Comparison of ENCODE assay signal across 8 cellular contexts in the genomic region with DNA sequence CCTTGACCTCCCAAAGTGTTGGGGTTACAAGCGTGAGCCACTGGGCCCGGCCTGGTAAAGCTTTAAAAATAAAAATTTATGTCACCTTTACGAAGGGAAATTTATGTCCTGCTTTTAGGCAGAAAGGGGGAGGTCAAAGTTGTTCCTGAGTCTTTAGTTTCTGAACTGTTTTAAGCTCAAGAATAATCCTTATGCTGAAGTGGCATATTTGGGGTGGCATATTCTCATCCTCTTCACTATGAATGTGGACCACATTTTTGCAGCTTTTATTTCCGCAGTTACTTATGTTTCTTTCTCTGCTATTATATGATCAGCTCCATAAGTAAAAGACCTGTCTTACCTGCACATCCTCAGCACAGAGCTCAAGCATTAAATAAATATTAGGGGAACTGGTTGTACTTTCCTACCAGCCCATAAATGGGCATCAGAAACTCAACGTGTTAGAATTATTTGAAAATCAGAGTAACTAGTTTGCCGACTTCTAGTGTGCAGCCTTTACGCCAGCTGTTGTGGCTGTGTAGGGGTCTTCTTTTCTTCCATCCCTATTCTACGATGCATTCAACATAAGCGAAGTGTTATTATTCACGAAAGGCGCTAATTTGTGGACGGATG. TPM values are rescaled to one million over a fixed set of nuclear protein-coding genes. Genes with fewer than 3 reads are reported as not detected.
DNase-seq lines count a peak whose midpoint lies in the region; ATAC-seq and TF ChIP-seq lines count a peak whose summit lies in the region.

No MANE protein-coding gene starts in this region.

- H3K27me3 ChIP-seq in liver (ENCODE audit: control insufficient read depth in 4 of 4, insufficient read depth in 4 of 4, low read length in 3 of 4) (no peaks in the 10 kb centered on the region), suprapubic skin (no peaks in the 10 kb centered on the region)

- TF ChIP-seq POLR2A in suprapubic skin (IDR thresholded peaks at IDR 0.05) = no peak

- H3K4me1 Mint-ChIP-seq in activated CD8-positive, alpha-beta memory T cell treated with anti-CD3 and anti-CD28 coated beads, Interleukin-2, amount 10 ng/mL, durations not matched to agents 7 days and 5 days = peaks cover 17% of the 10 kb centered on the region
- peaks cover 16% of the 10 kb centered on the region for H3K4me1 Mint-ChIP-seq in activated T-helper 2 cell treated with anti-CD3 and anti-CD28 coated beads, Interferon-gamma antibody, Interleukin-2, Interleukin-4, amounts not matched to agents 10 μg/mL and 5 μg/mL and 100 μg/mL, durations not matched to agents 14 hours and 24 hours and 36 hours (ENCODE audit: low read depth)

- no peaks in the 10 kb centered on the region for H3K36me3 ChIP-seq in liver (ENCODE audit: control insufficient read depth in 4 of 4, insufficient read depth in 3 of 4, low read depth in 1 of 4, low read length in 3 of 4)
- H3K36me3 ChIP-seq in suprapubic skin = no peaks in the 10 kb centered on the region

- H3K27me3 Mint-ChIP-seq in activated CD8-positive, alpha-beta memory T cell treated with anti-CD3 and anti-CD28 coated beads, Interleukin-2, amount 10 ng/mL, durations not matched to agents 7 days and 5 days = no peaks in the 10 kb centered on the region
- H3K27me3 Mint-ChIP-seq in activated T-helper 2 cell treated with anti-CD3 and anti-CD28 coated beads, Interferon-gamma antibody, Interleukin-2, Interleukin-4, amounts not matched to agents 10 μg/mL and 5 μg/mL and 100 μg/mL, durations not matched to agents 14 hours and 24 hours and 36 hours (ENCODE audit: low read depth) = peaks cover 36% of the 10 kb centered on the region

- no peak for ATAC-seq in activated CD8-positive, alpha-beta memory T cell treated with anti-CD3 and anti-CD28 coated beads, Interleukin-2, amount 10 ng/mL, durations not matched to agents 7 days and 5 days
- ATAC-seq in GM21723 (IDR thresholded peaks at IDR 0.05; ENCODE audit: unreplicated experiment) = no peak

- H3K36me3 Mint-ChIP-seq in activated CD8-positive, alpha-beta memory T cell treated with anti-CD3 and anti-CD28 coated beads, Interleukin-2, amount 10 ng/mL, durations not matched to agents 7 days and 5 days = peaks cover 6% of the 10 kb centered on the region
- peaks cover 5% of the 10 kb centered on the region for H3K36me3 Mint-ChIP-seq in activated T-helper 2 cell treated with anti-CD3 and anti-CD28 coated beads, Interferon-gamma antibody, Interleukin-2, Interleukin-4, amounts not matched to agents 10 μg/mL and 5 μg/mL and 100 μg/mL, durations not matched to agents 14 hours and 24 hours and 36 hours (ENCODE audit: low read depth)

- intact Hi-C loops in activated T-helper 2 cell treated with anti-CD3 and anti-CD28 coated beads, Interferon-gamma antibody, Interleukin-2, Interleukin-4, amounts not matched to agents 10 μg/mL and 5 μg/mL and 100 μg/mL, durations not matched to agents 14 hours and 24 hours and 36 hours (cut with micrococcal nuclease) = no loop called here

- H3K9me3 Mint-ChIP-seq in activated CD8-positive, alpha-beta memory T cell treated with anti-CD3 and anti-CD28 coated beads, Interleukin-2, amount 10 ng/mL, durations not matched to agents 7 days and 5 days (ENCODE audit: low read depth) = no peaks in the 10 kb centered on the region
- H3K9me3 Mint-ChIP-seq in activated T-helper 2 cell treated with anti-CD3 and anti-CD28 coated beads, Interferon-gamma antibody, Interleukin-2, Interleukin-4, amounts not matched to agents 10 μg/mL and 5 μg/mL and 100 μg/mL, durations not matched to agents 14 hours and 24 hours and 36 hours = no peaks in the 10 kb centered on the region

- DNase-seq in activated CD8-positive, alpha-beta memory T cell treated with anti-CD3 and anti-CD28 coated beads, Interleukin-2, amount 10 ng/mL, durations not matched to agents 7 days and 5 days = no peak
- DNase-seq in activated CD8-positive, alpha-beta memory T cell treated with anti-CD3 and anti-CD28 coated beads, Interleukin-2, amount 50 U/mL, for 4 hours = no peak
- no peak for DNase-seq in activated T-helper 2 cell treated with anti-CD3 and anti-CD28 coated beads, Interferon-gamma antibody, Interleukin-2, Interleukin-4, amounts not matched to agents 10 μg/mL and 5 μg/mL and 100 μg/mL, durations not matched to agents 14 hours and 24 hours and 36 hours (ENCODE audit: low spot score)
- DNase-seq in suprapubic skin (ENCODE audit: low spot score in 2 of 2) (no peak), NCI-H446 treated with DMSO at 0.1 percent for 48 hours (lab: John Stamatoyannopoulos, UW) (no peak), HuH-7 (ENCODE audit: low spot score) (no peak)

- no peak for TF ChIP-seq EP300 in suprapubic skin (IDR thresholded peaks at IDR 0.05)

- peaks cover 9 to 25% (median 11%) of the 10 kb centered on the region in 4 donors for H3K4me1 ChIP-seq in liver (ENCODE audit: control insufficient read depth in 4 of 4, insufficient read depth in 4 of 4, low read length in 3 of 4)
- H3K4me1 ChIP-seq in suprapubic skin = peaks cover 8% of the 10 kb centered on the region

- H3K4me3 ChIP-seq in liver (ENCODE audit: low read depth in 1 of 3, low read length in 3 of 3) = peak overlapping the region in 1 of 3 donors; percentile 96
- peak overlapping the region; percentile 80 for H3K4me3 ChIP-seq in suprapubic skin

- no peaks in the 10 kb centered on the region for H3K9me3 ChIP-seq in liver (ENCODE audit: control insufficient read depth in 4 of 4, low read length in 3 of 4)
- no peaks in the 10 kb centered on the region for H3K9me3 ChIP-seq in suprapubic skin

- TF ChIP-seq RAD21 in liver (IDR thresholded peaks at IDR 0.05) = no peak

- peak overlapping the region; percentile 18 for H3K27ac Mint-ChIP-seq in activated CD8-positive, alpha-beta memory T cell treated with anti-CD3 and anti-CD28 coated beads, Interleukin-2, amount 10 ng/mL, durations not matched to agents 7 days and 5 days
- H3K27ac Mint-ChIP-seq in activated T-helper 2 cell treated with anti-CD3 and anti-CD28 coated beads, Interferon-gamma antibody, Interleukin-2, Interleukin-4, amounts not matched to agents 10 μg/mL and 5 μg/mL and 100 μg/mL, durations not matched to agents 14 hours and 24 hours and 36 hours = no peak overlapping the region

- H3K9ac ChIP-seq in liver (ENCODE audit: low read depth in 1 of 2, low read length in 2 of 2) = peak overlapping the region in 1 of 2 donors; percentile 8

- peak overlapping the region; percentile 82 for H3K4me3 Mint-ChIP-seq in activated CD8-positive, alpha-beta memory T cell treated with anti-CD3 and anti-CD28 coated beads, Interleukin-2, amount 10 ng/mL, durations not matched to agents 7 days and 5 days
- peak overlapping the region; percentile 58 for H3K4me3 Mint-ChIP-seq in activated T-helper 2 cell treated with anti-CD3 and anti-CD28 coated beads, Interferon-gamma antibody, Interleukin-2, Interleukin-4, amounts not matched to agents 10 μg/mL and 5 μg/mL and 100 μg/mL, durations not matched to agents 14 hours and 24 hours and 36 hours (ENCODE audit: low read depth)

- CTCF ChIA-PET in activated CD8-positive, alpha-beta memory T cell treated with anti-CD3 and anti-CD28 coated beads, Interleukin-2, amount 10 ng/mL, durations not matched to agents 7 days and 5 days (lab: Charles Lee) = interaction anchor here (1.5 kb wide), 1 partner anchor 400 kb away, joined by 3 read pairs; no protein-coding TSS in a partner anchor

- TF ChIP-seq CTCF in liver (IDR thresholded peaks at IDR 0.05; ENCODE audit: low read depth, low read length, missing input control) = no peak
- TF ChIP-seq CTCF in suprapubic skin (IDR thresholded peaks at IDR 0.05) = no peak

- WGBS in liver = 90% methylated on average over 12 of the region's 12 CpGs
- 83% methylated on average over 12 of the region's 12 CpGs for WGBS in suprapubic skin

- H3K27ac ChIP-seq in liver (ENCODE audit: low read depth in 1 of 2, low read length in 2 of 2) = peak overlapping the region; percentile 92 to 93
- peak overlapping the region; percentile 93 for H3K27ac ChIP-seq in suprapubic skin

TF ChIP-seq in liver, 16 proteins besides CTCF, POLR2A, EP300 and RAD21:
- no peak for TF ChIP-seq YY1 (IDR thresholded peaks at IDR 0.05)
- no peak for TF ChIP-seq NR2F2 (IDR thresholded peaks at IDR 0.05)
- no peak for TF ChIP-seq HNF4A (conservative IDR thresholded peaks at IDR 0.05)
- TF ChIP-seq ATF3 (IDR thresholded peaks at IDR 0.05) = no peak
- no peak for TF ChIP-seq HNF4G (IDR thresholded peaks at IDR 0.05)
- TF ChIP-seq ZBTB33 (IDR thresholded peaks at IDR 0.05) = no peak

RNA-seq across cellular contexts. Expression of gene AKAP7, which starts 0.9 kb away (rescaled TPM):
- 10 to 100 TPM in 1 of 2 experiments, 1 to 10 TPM in 1; 7.3 to 10.3 TPM for total RNA-seq in activated CD8-positive, alpha-beta memory T cell treated with anti-CD3 and anti-CD28 coated beads, Interleukin-2, amount 10 ng/mL, durations not matched to agents 7 days and 5 days
- 3.1 and 3.4 TPM in 2 replicates for total RNA-seq in activated T-helper 2 cell treated with anti-CD3 and anti-CD28 coated beads, Interferon-gamma antibody, Interleukin-2, Interleukin-4, amounts not matched to agents 10 μg/mL and 5 μg/mL and 100 μg/mL, durations not matched to agents 14 hours and 24 hours and 36 hours
- total RNA-seq in liver (10 to 100 TPM; 24.7 to 25.4 TPM), suprapubic skin (10 to 100 TPM in 1 of 4 donors, 1 to 10 TPM in 3; 3.0 to 12.4 (median 3.4) TPM)
- 10 to 100 TPM in 1 of 2 donors, 1 to 10 TPM in 1; 7.9 to 10.7 TPM for polyA plus RNA-seq in liver
